ENCODE assay signal across 11 cellular contexts in the genomic region with DNA sequence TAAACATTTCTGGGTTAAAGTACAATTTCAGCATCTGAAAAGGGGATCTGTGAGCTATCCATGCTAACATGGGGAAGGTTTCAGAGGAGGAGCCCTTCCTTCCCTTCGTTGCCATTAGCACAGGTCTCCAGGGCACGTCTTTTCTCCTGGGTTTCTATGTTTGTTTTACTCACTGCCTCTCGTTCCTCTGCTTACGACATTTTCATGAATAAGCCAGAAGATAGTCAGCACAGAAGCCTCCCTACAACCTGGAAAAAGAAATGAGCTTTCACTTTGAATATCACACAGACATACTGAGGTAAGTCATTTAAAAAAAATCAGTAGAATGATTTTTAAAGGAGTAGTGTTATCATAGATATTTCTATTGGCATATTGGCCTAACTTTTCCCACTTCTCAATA.
A peak's percentile ranks its signal among the peaks of the same experiment; 100 is the strongest.
DNase-seq lines count a peak whose midpoint lies in the region; ATAC-seq and TF ChIP-seq lines count a peak whose summit lies in the region.
"Had no signal": no experiment of that assay in that cellular context is flagged by ENCODE, and none has a peak within 500 bp of the region (broad histone marks: within the 10 kb centered on the region; RNA-seq: fewer than 3 reads in every experiment).

No MANE protein-coding gene starts in this region.

- WGBS in hepatocyte (ENCODE audit: low lambda C conversion rate, missing lambda C conversion rate), result 36% methylated on average over 4 of the region's 4 CpGs

- peak overlapping the region; percentile 51 for H3K4me2 ChIP-seq in hepatocyte

- H4K20me1 ChIP-seq in hepatocyte (ENCODE audit: insufficient read depth, poor library complexity, severe bottlenecking), result no peaks in the 10 kb centered on the region

- H3K27me3 ChIP-seq in hepatocyte, result no peaks in the 10 kb centered on the region

- no peaks in the 10 kb centered on the region for H3K36me3 ChIP-seq in hepatocyte (replicated peaks; ENCODE audit: insufficient read depth, low read depth)

- H3K9me2 ChIP-seq in hepatocyte (replicated peaks; ENCODE audit: insufficient read depth), result no peaks in the 10 kb centered on the region

- H2AFZ ChIP-seq in hepatocyte, result peak overlapping the region; percentile 43

- H3K4me3 ChIP-seq in hepatocyte, result no peak overlapping the region

- DNase-seq in EH (ENCODE audit: low read depth) (peak; percentile 31), HPDE6-E6E7 (ENCODE audit: extremely low spot score) (peak; percentile 19), RKO (ENCODE audit: low spot score) (peak; percentile 31), hepatocyte (ENCODE audit: low spot score) (peak; percentile 29)
- DNase-seq in stimulated activated CD8-positive, alpha-beta memory T cell treated with anti-CD3 and anti-CD28 coated beads, Interleukin-4, amount 100 ng/mL, for 48 hours, result no peak
- DNase-seq: C1 segment of cervical spinal cord, natural killer cell had no signal

- no peak for TF ChIP-seq CTCF in hepatocyte (IDR thresholded peaks at IDR 0.05; ENCODE audit: poor library complexity)

- ATAC-seq in GM21367 (IDR thresholded peaks at IDR 0.05; ENCODE audit: unreplicated experiment), result no peak
- no peak for ATAC-seq in HG02885 (IDR thresholded peaks at IDR 0.05; ENCODE audit: poor library complexity, unreplicated experiment)
- no peak for ATAC-seq in GM21526 (IDR thresholded peaks at IDR 0.05; ENCODE audit: low FRiP score, unreplicated experiment)
- ATAC-seq: natural killer cell, SK-N-SH treated with all-trans-retinoic acid at 6 μM for 48 hours had no signal

- H3K4me1 ChIP-seq in hepatocyte (ENCODE audit: insufficient read depth), result no peaks in the 10 kb centered on the region

- H3K27ac ChIP-seq in hepatocyte, result peak overlapping the region; percentile 38

- no peaks in the 10 kb centered on the region for H3K9me3 ChIP-seq in hepatocyte (ENCODE audit: low read depth)

- no peaks in the 10 kb centered on the region for H3K79me2 ChIP-seq in hepatocyte
